Comparison of ENCODE assay signal across 1 cellular context in genomic region chr19:47348819-47349795, GRCh38.
TF ChIP-seq lines count a peak whose summit lies in the region.

Gene DHX34 (plus strand): TSS chr19:47349315. CDS start chr19:47353031, 3,716 bp downstream.

TF ChIP-seq in HCT116, 20 proteins besides CTCF, POLR2A, EP300 and RAD21 (continued from another document):
- TF ChIP-seq ZBTB33 (IDR thresholded peaks at IDR 0.05; ENCODE audit: extremely low read depth, insufficient replicate concordance, low read length) (no peak), CBX3 (IDR thresholded peaks at IDR 0.05; ENCODE audit: low read depth) (no peak), SRF (IDR thresholded peaks at IDR 0.05; ENCODE audit: low read depth) (no peak)
